Comparison of ENCODE assay signal across 18 cellular contexts in the genomic region with DNA sequence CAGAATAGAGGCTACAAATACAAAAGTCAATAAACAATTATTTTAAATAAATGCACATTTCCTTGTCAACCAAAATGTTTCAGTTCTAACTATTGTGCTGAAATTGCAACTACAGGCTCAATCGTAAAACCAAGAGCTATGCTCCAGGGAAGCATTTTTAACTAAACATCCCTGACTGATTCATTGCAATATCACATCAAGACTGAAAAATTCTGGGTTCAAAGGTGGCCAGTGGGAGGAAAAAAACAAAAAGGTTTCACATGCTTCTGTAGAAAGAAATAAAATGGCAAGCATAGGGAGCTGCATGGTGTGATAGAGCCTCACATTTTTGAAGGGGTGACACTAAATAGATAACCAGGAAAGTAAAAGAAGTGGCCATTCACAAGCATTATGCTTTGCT.
DNase-seq lines count a peak whose midpoint lies in the region; ATAC-seq and TF ChIP-seq lines count a peak whose summit lies in the region.
"Had no signal": no experiment of that assay in that cellular context is flagged by ENCODE, and none has a peak within 500 bp of the region (broad histone marks: within the 10 kb centered on the region; RNA-seq: fewer than 3 reads in every experiment).

No MANE protein-coding gene starts in this region.

- no peak for TF ChIP-seq CTCF in astrocyte of the spinal cord (IDR thresholded peaks at IDR 0.05; ENCODE audit: low read depth, low read length)
- TF ChIP-seq CTCF in lower lobe of right lung (IDR thresholded peaks at IDR 0.05): no peak

- H3K9me3 ChIP-seq in lower lobe of right lung: no peaks in the 10 kb centered on the region
- H3K9me3 ChIP-seq: BE2C, HAP-1 had no signal

- H3K27ac Mint-ChIP-seq in activated CD8-positive, alpha-beta memory T cell treated with anti-CD3 and anti-CD28 coated beads, Interleukin-2, amount 10 ng/mL, durations not matched to agents 7 days and 5 days: no peak overlapping the region
- H3K27ac Mint-ChIP-seq: CD4-positive, alpha-beta T cell had no signal

- no peak overlapping the region for H3K27ac ChIP-seq in lower lobe of right lung
- H3K27ac ChIP-seq: 22Rv1 had no signal

- H3K4me3 ChIP-seq in astrocyte of the spinal cord (ENCODE audit: low read depth, low read length) (no peak overlapping the region), skeletal muscle cell (ENCODE audit: low read depth, low read length) (no peak overlapping the region), lower lobe of right lung (no peak overlapping the region)
- H3K4me3 ChIP-seq: HAP-1, K562 had no signal

- H3K27me3 ChIP-seq in lower lobe of right lung (ENCODE audit: low read depth): no peaks in the 10 kb centered on the region
- H3K27me3 ChIP-seq: BE2C had no signal

- no peaks in the 10 kb centered on the region for H3K27me3 Mint-ChIP-seq in activated CD8-positive, alpha-beta memory T cell treated with anti-CD3 and anti-CD28 coated beads, Interleukin-2, amount 10 ng/mL, durations not matched to agents 7 days and 5 days
- H3K27me3 Mint-ChIP-seq: CD4-positive, alpha-beta T cell had no signal

- no peaks in the 10 kb centered on the region for H3K4me1 Mint-ChIP-seq in activated CD8-positive, alpha-beta memory T cell treated with anti-CD3 and anti-CD28 coated beads, Interleukin-2, amount 10 ng/mL, durations not matched to agents 7 days and 5 days

- in situ Hi-C loops in astrocyte of the spinal cord (cut with HindIII; ENCODE audit: low sequenced_read_pairs): no loop called here

- no peaks in the 10 kb centered on the region for H3K4me1 ChIP-seq in lower lobe of right lung
- H3K4me1 ChIP-seq: BE2C, HAP-1 had no signal

- DNase-seq in NCI-H1105 treated with DMSO at 0.1 percent for 48 hours (lab: John Stamatoyannopoulos, UW): peak; percentile 29
- no peak for DNase-seq in NCI-H1105 (lab: John Stamatoyannopoulos, UW)
- DNase-seq in astrocyte of the spinal cord (ENCODE audit: low read depth, low spot score): peak; percentile 36
- peak; percentile 53 for DNase-seq in left kidney (ENCODE audit: low read depth, low spot score)
- DNase-seq in skeletal muscle cell (ENCODE audit: low read depth): peak; percentile 31
- no peak for DNase-seq in germinal center (ENCODE audit: low spot score)
- no peak for DNase-seq in lower lobe of right lung
- DNase-seq in activated CD8-positive, alpha-beta memory T cell treated with anti-CD3 and anti-CD28 coated beads, Interleukin-2, amount 10 ng/mL, durations not matched to agents 7 days and 5 days: no peak
- DNase-seq: BE2C; CD4-positive, alpha-beta T cell; DMS53; NCI-H1436 treated with DMSO at 0.1 percent for 48 hours; NCI-H2227 treated with DMSO at 0.1 percent for 48 hours; NCI-H524; Right ventricle myocardium superior had no signal

- no peak overlapping the region for H3K4me3 Mint-ChIP-seq in activated CD8-positive, alpha-beta memory T cell treated with anti-CD3 and anti-CD28 coated beads, Interleukin-2, amount 10 ng/mL, durations not matched to agents 7 days and 5 days
- H3K4me3 Mint-ChIP-seq: CD4-positive, alpha-beta T cell had no signal

- no peaks in the 10 kb centered on the region for H3K36me3 ChIP-seq in lower lobe of right lung
- H3K36me3 ChIP-seq: BE2C, HAP-1 had no signal

- H3K9me3 Mint-ChIP-seq in activated CD8-positive, alpha-beta memory T cell treated with anti-CD3 and anti-CD28 coated beads, Interleukin-2, amount 10 ng/mL, durations not matched to agents 7 days and 5 days (ENCODE audit: low read depth): peaks cover 2% of the 10 kb centered on the region
- H3K9me3 Mint-ChIP-seq: CD4-positive, alpha-beta T cell had no signal

- no peak for ATAC-seq in lower lobe of right lung
- ATAC-seq in activated CD8-positive, alpha-beta memory T cell treated with anti-CD3 and anti-CD28 coated beads, Interleukin-2, amount 10 ng/mL, durations not matched to agents 7 days and 5 days: no peak
- ATAC-seq: K562 had no signal

- no peaks in the 10 kb centered on the region for H3K36me3 Mint-ChIP-seq in activated CD8-positive, alpha-beta memory T cell treated with anti-CD3 and anti-CD28 coated beads, Interleukin-2, amount 10 ng/mL, durations not matched to agents 7 days and 5 days

- intact Hi-C loops in lower lobe of right lung (cut with DNase I): no loop called here

- CTCF ChIA-PET in activated CD8-positive, alpha-beta memory T cell treated with anti-CD3 and anti-CD28 coated beads, Interleukin-2, amount 10 ng/mL, durations not matched to agents 7 days and 5 days (lab: Charles Lee): no interaction called here

Comparison
In these comparisons a context has a peak if more than half of its experiments do, and no peak if none do; other contexts are left out.
1. DNase-seq: peak in NCI-H1105 treated with DMSO at 0.1 percent for 48 hours (single experiment), astrocyte of the spinal cord (single experiment), left kidney (single experiment) and skeletal muscle cell (single experiment); none in NCI-H1105 (single experiment), germinal center (single experiment), lower lobe of right lung (single experiment) and activated CD8-positive, alpha-beta memory T cell treated with anti-CD3 and anti-CD28 coated beads, Interleukin-2, amount 10 ng/mL, durations not matched to agents 7 days and 5 days (single experiment).